Comparison of ENCODE assay signal across 8 cellular contexts in genomic region chrX:3815896-3816664, GRCh38.
DNase-seq lines count a peak whose midpoint lies in the region; ATAC-seq, FAIRE-seq and TF ChIP-seq lines count a peak whose summit lies in the region.

No MANE protein-coding gene starts in this region.

- peaks cover 0 to 2% (median 0%) of the 10 kb centered on the region in 5 experiments for H3K9me3 Mint-ChIP-seq in brain

- no peaks in the 10 kb centered on the region for H3K9me3 ChIP-seq in KOPT-K1 (ENCODE audit: insufficient read depth, low read length, poor library complexity, severe bottlenecking)

- FAIRE-seq in D721Med (lab: Jason Lieb, UNC): no peak

- peak overlapping the region; percentile 83 for H3K27ac ChIP-seq in KOPT-K1 (ENCODE audit: low read depth, low read length, poor library complexity, severe bottlenecking)

- peak overlapping the region in 3 of 5 experiments; percentile 21 to 87 (median 60) for H3K27ac Mint-ChIP-seq in brain

- peaks cover 6% of the 10 kb centered on the region for H3K27me3 Mint-ChIP-seq in brain

- peaks cover 60% of the 10 kb centered on the region for H3K36me3 Mint-ChIP-seq in brain

- H3K36me3 ChIP-seq in KOPT-K1 (ENCODE audit: insufficient read depth, low read length): peaks cover 42% of the 10 kb centered on the region

- no peak for ATAC-seq in activated CD4-positive, CD25-positive, alpha-beta regulatory T cell treated with anti-CD3 and anti-CD28 coated beads, Interleukin-2, amount 50 U/mL, for 24 hours

- TF ChIP-seq CTCF in brain (conservative IDR thresholded peaks at IDR 0.05): no peak
- no peak for TF ChIP-seq CTCF in D721Med (IDR thresholded peaks at IDR 0.05; ENCODE audit: insufficient read depth, missing control alignments)

- peak; percentile 52 for DNase-seq in activated CD4-positive, CD25-positive, alpha-beta regulatory T cell treated with anti-CD3 and anti-CD28 coated beads, Interleukin-2, amount 50 U/mL, for 72 hours
- DNase-seq in T-helper 1 cell: peak; percentile 2 to 44 (median 5)
- DNase-seq in inferior parietal cortex (ENCODE audit: extremely low spot score): peak; percentile 3
- DNase-seq in stimulated activated CD4-positive, alpha-beta T cell treated with anti-CD3 and anti-CD28 coated beads, Interleukin-12 subunit alpha, Interleukin-12 subunit beta, amount 100 ng/mL, for 24 hours (ENCODE audit: low read depth in 2 of 2): peak; percentile 1 to 14
- no peak for DNase-seq in D721Med (ENCODE audit: insufficient read length, low spot score)

- peaks cover 19% of the 10 kb centered on the region for H3K4me1 Mint-ChIP-seq in brain

- peak overlapping the region; percentile 62 to 73 (median 68) for H3K4me3 Mint-ChIP-seq in brain
